In the genomic region with DNA sequence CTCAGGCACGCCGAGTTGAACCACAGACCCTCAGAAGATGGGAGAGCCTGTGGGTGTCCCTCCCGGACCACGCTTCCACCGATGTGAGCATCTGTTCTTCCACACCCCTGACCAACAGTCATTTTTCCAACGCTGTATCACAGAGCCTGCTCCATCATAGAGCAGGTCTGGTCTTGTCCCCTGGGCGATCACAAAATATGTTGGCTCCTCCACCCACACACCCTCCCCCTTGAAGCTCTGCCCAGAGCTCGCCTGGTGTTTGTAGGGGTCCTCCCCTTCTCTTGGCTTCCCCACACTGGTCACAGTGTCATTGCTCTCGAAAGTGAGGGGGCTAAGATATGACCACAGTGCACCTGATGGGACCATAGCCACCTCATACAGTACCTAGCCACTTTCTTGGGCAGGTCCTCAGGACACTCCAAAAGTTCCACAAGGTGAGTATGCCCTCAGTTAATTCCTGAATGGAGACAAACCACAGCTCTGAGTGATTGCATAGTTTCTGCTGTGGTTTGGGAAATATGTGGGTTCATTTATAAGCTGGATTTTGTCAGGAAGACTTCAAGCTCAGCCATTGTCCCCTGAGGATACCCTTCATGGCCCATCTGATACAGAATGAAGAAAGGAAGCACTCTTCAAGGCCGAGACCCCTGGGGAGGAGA, we compare ENCODE assay signal across 20 cellular contexts. TPM values are rescaled to one million over a fixed set of nuclear protein-coding genes. Genes with fewer than 3 reads are reported as not detected.
DNase-seq lines count a peak whose midpoint lies in the region; ATAC-seq, FAIRE-seq and TF ChIP-seq lines count a peak whose summit lies in the region.
"Had no signal": no experiment of that assay in that cellular context is flagged by ENCODE, and none has a peak within 500 bp of the region (broad histone marks: within the 10 kb centered on the region; RNA-seq: fewer than 3 reads in every experiment).

No MANE protein-coding gene starts in this region.

- no peaks in the 10 kb centered on the region for H3K79me1 ChIP-seq in H1 (ENCODE audit: low read depth, low read length)

- H3K23me2 ChIP-seq in H1 (ENCODE audit: low read depth, low read length), result no peaks in the 10 kb centered on the region

- H3K9ac ChIP-seq in H1 (replicated peaks in 1 of 4; ENCODE audit: extremely low read depth in 1 of 4, low read depth in 3 of 4, low read length in 3 of 4), result no peak overlapping the region

- no peak overlapping the region for H3K4me3 Mint-ChIP-seq in stimulated activated naive CD8-positive, alpha-beta T cell treated with anti-CD3 and anti-CD28 coated beads, Interleukin-15, amount 100 ng/mL, for 72 hours
- H3K4me3 Mint-ChIP-seq in nephron, result peak overlapping the region in 2 of 3 experiments; percentile 29 to 40
- no peak overlapping the region for H3K4me3 Mint-ChIP-seq in progenitor cell of endocrine pancreas (ENCODE audit: low read depth)
- H3K4me3 Mint-ChIP-seq: HFFc6 had no signal

- CTCF ChIA-PET in H1 (lab: Charles Lee; ENCODE audit: partially characterized antibody), result interaction anchor here (0.8 to 1.5 kb wide), 10 partner anchors 8 to 175 kb away, joined by 3 to 4 read pairs (median 3); no protein-coding TSS in a partner anchor

- peak; percentile 2 for ATAC-seq in stimulated activated naive CD8-positive, alpha-beta T cell treated with anti-CD3 and anti-CD28 coated beads, Interleukin-15, amount 100 ng/mL, for 72 hours
- no peak for ATAC-seq in stimulated activated naive CD8-positive, alpha-beta T cell treated with anti-CD3 and anti-CD28 coated beads, Interleukin-15, Interleukin-2, amounts not matched to agents 100 U/mL and 50 U/mL, for 24 hours
- no peak for ATAC-seq in HG02885 (IDR thresholded peaks at IDR 0.05; ENCODE audit: poor library complexity, unreplicated experiment)
- ATAC-seq: Panc1 had no signal

- no peak overlapping the region for H2AFZ ChIP-seq in H1 (ENCODE audit: low read length)

- WGBS in H1 (ENCODE audit: extremely low coverage in 1 of 2, insufficient coverage in 1 of 2, insufficient read length in 1 of 2, insufficient replicate concordance in 2 of 2, low coverage in 1 of 2, low lambda C conversion rate in 2 of 2, missing lambda C conversion rate in 1 of 2), 2 experiments, result 93% methylated on average over 10 of the region's 10 CpGs; no CpG with 5 or more reads in 1 of the 2 experiments
- WGBS in adrenal gland, 4 donors, result 86 to 91% (median 89%) methylated on average over 10 of the region's 10 CpGs

- no peak overlapping the region for H3K56ac ChIP-seq in H1 (replicated peaks; ENCODE audit: insufficient read length, low read depth, low read length)

- intact Hi-C loops in adrenal gland (cut with DNase I), result loop anchor here (5.0 to 10.0 kb wide), 4 partner anchors 65 to 138 kb away; no protein-coding TSS in a partner anchor

- H3K4me2 ChIP-seq in H1 (ENCODE audit: insufficient read depth in 1 of 2, low read depth in 2 of 2, low read length in 2 of 2), result no peak overlapping the region

- H2BK20ac ChIP-seq in H1 (ENCODE audit: low read length), result no peak overlapping the region

- H3K9me3 ChIP-seq in H1 (ENCODE audit: insufficient read depth in 2 of 2, low read depth in 1 of 2, low read length in 1 of 2), result no peaks in the 10 kb centered on the region
- H3K9me3 ChIP-seq in adrenal gland (replicated peaks in 1 of 3), result no peaks in the 10 kb centered on the region
- H3K9me3 ChIP-seq: SJCRH30 had no signal

- peaks cover 0 to 8% of the 10 kb centered on the region in 2 experiments; a peak in 2 of 4 replicates for H3K79me2 ChIP-seq in H1 (ENCODE audit: control insufficient read depth in 1 of 2, insufficient read depth in 2 of 2, low read length in 2 of 2)

- H3K18ac ChIP-seq in H1 (ENCODE audit: extremely low read depth, low read length), result no peak overlapping the region; the same call in 1 of the 2 replicates

- H3K23ac ChIP-seq in H1 (ENCODE audit: insufficient read length), result no peak overlapping the region

- no peak for TF ChIP-seq CTCF in H1 (IDR thresholded peaks at IDR 0.05; ENCODE audit: control extremely low read depth in 1 of 3, insufficient read depth in 1 of 3, low read depth in 1 of 3, low read length in 3 of 3)
- no peak for TF ChIP-seq CTCF in nephron (IDR thresholded peaks at IDR 0.05; ENCODE audit: unreplicated experiment in 3 of 3)
- TF ChIP-seq CTCF in adrenal gland (IDR thresholded peaks at IDR 0.05), result no peak
- no peak for TF ChIP-seq CTCF in progenitor cell of endocrine pancreas (IDR thresholded peaks at IDR 0.05; ENCODE audit: unreplicated experiment)

- no peak for FAIRE-seq in H1 (lab: Jason Lieb, UNC)
- FAIRE-seq: A204.1 had no signal

- H3K14ac ChIP-seq in H1 (ENCODE audit: insufficient read length), result no peak overlapping the region

- H3K4ac ChIP-seq in H1 (replicated peaks; ENCODE audit: insufficient read length, low read depth, low read length), result no peak overlapping the region

- peak overlapping the region; percentile 50; the same call in 1 of the 2 replicates for H2BK12ac ChIP-seq in H1 (ENCODE audit: low read depth, low read length)

- H4K8ac ChIP-seq in H1 (ENCODE audit: extremely low read depth, insufficient read depth, low read length), result no peak overlapping the region

- H3K36me3 ChIP-seq in H1 (ENCODE audit: control insufficient read depth in 2 of 4, insufficient read depth in 4 of 4, low read length in 3 of 4) (no peaks in the 10 kb centered on the region), adrenal gland (replicated peaks in 1 of 2) (no peaks in the 10 kb centered on the region)
- H3K36me3 ChIP-seq: SJCRH30 had no signal

- peaks cover 57% of the 10 kb centered on the region for H3K27me3 Mint-ChIP-seq in stimulated activated naive CD8-positive, alpha-beta T cell treated with anti-CD3 and anti-CD28 coated beads, Interleukin-15, amount 100 ng/mL, for 72 hours
- H3K27me3 Mint-ChIP-seq in nephron (ENCODE audit: low read depth) (peaks cover 8% of the 10 kb centered on the region), progenitor cell of endocrine pancreas (peaks cover 32% of the 10 kb centered on the region)

- no peak overlapping the region for H4K5ac ChIP-seq in H1 (ENCODE audit: insufficient read length, low read depth, low read length)

- H3K27ac ChIP-seq in H1 (ENCODE audit: low read depth, low read length), result no peak overlapping the region
- no peak overlapping the region for H3K27ac ChIP-seq in adrenal gland
- H3K27ac ChIP-seq: SJCRH30 had no signal

- no peaks in the 10 kb centered on the region for H3K9me3 Mint-ChIP-seq in stimulated activated naive CD8-positive, alpha-beta T cell treated with anti-CD3 and anti-CD28 coated beads, Interleukin-15, amount 100 ng/mL, for 72 hours
- no peaks in the 10 kb centered on the region for H3K9me3 Mint-ChIP-seq in nephron
- H3K9me3 Mint-ChIP-seq in progenitor cell of endocrine pancreas (ENCODE audit: low read depth), result no peaks in the 10 kb centered on the region
- H3K9me3 Mint-ChIP-seq: HFFc6 had no signal

- H4K91ac ChIP-seq in H1 (replicated peaks; ENCODE audit: insufficient read length, low read length), result no peak overlapping the region

- no peak overlapping the region for H2BK120ac ChIP-seq in H1 (replicated peaks; ENCODE audit: low read depth, low read length)

- H2BK15ac ChIP-seq in H1 (ENCODE audit: low read length), result no peak overlapping the region

- POLR2A ChIA-PET in H1 (lab: Charles Lee; ENCODE audit: partially characterized antibody), result interaction anchor here (0.6 to 1.3 kb wide), 3 partner anchors 10 to 448 kb away, joined by 3 to 5 read pairs (median 3); no protein-coding TSS in a partner anchor

- TF ChIP-seq RAD21 in H1 (IDR thresholded peaks at IDR 0.05 in 1 of 2, conservative IDR thresholded peaks at IDR 0.05 in 1 of 2; ENCODE audit: low read depth in 2 of 2, low read length in 2 of 2), result no peak

- no peak for DNase-seq in stimulated activated naive CD8-positive, alpha-beta T cell treated with anti-CD3 and anti-CD28 coated beads, Interleukin-15, amount 100 ng/mL, for 72 hours
- no peak for DNase-seq in stimulated activated naive CD8-positive, alpha-beta T cell treated with anti-CD3 and anti-CD28 coated beads, Interleukin-15, Interleukin-2, amounts not matched to agents 100 U/mL and 50 U/mL, for 24 hours
- DNase-seq in H1 (ENCODE audit: low read depth in 1 of 2, low spot score in 2 of 2) (no peak), A172 (ENCODE audit: low spot score) (no peak), adrenal gland (no peak), progenitor cell of endocrine pancreas (ENCODE audit: low spot score, unreplicated experiment) (no peak)
- DNase-seq: DMS79 treated with DMSO at 0.1 percent for 48 hours; HFFc6; KBM-7; NCI-H1105 treated with DMSO at 0.1 percent for 48 hours; NCI-H2029 treated with DMSO at 0.1 percent for 48 hours; NCI-H226; NCI-H524; NCI-H774; NK-92 treated with Interleukin-12 subunit alpha and Interleukin-12 subunit beta, amount 100 ng/mL, for 24 hours; SJCRH30 had no signal

- H4K20me1 ChIP-seq in H1 (replicated peaks in 1 of 2; ENCODE audit: control insufficient read depth in 1 of 2, insufficient read depth in 2 of 2, low read length in 2 of 2), result no peaks in the 10 kb centered on the region

- TF ChIP-seq POLR2A in H1 (IDR thresholded peaks at IDR 0.05; ENCODE audit: control extremely low read depth in 1 of 2, low read depth in 2 of 2, low read length in 2 of 2) (no peak), adrenal gland (IDR thresholded peaks at IDR 0.05) (no peak)

- H3K27ac Mint-ChIP-seq in stimulated activated naive CD8-positive, alpha-beta T cell treated with anti-CD3 and anti-CD28 coated beads, Interleukin-15, amount 100 ng/mL, for 72 hours, result no peak overlapping the region
- H3K27ac Mint-ChIP-seq in nephron (peak overlapping the region in 1 of 3 experiments; percentile 6), progenitor cell of endocrine pancreas (no peak overlapping the region)
- H3K27ac Mint-ChIP-seq: HFFc6 had no signal

- peak overlapping the region; percentile 75; the same call in 1 of the 2 replicates for H2AK5ac ChIP-seq in H1 (ENCODE audit: low read depth, low read length)

- no peaks in the 10 kb centered on the region for H3K36me3 Mint-ChIP-seq in nephron (ENCODE audit: low read depth)
- no peaks in the 10 kb centered on the region for H3K36me3 Mint-ChIP-seq in progenitor cell of endocrine pancreas (ENCODE audit: insufficient read depth)

- H3K4me1 ChIP-seq in H1 (replicated peaks in 1 of 4; ENCODE audit: control insufficient read depth in 3 of 4, insufficient read depth in 4 of 4, low read length in 3 of 4) (peaks cover 2 to 6% (median 5%) of the 10 kb centered on the region in 4 experiments), adrenal gland (replicated peaks in 1 of 2) (peaks cover 7 to 10% of the 10 kb centered on the region in 2 donors)

- H3K4me1 Mint-ChIP-seq in stimulated activated naive CD8-positive, alpha-beta T cell treated with anti-CD3 and anti-CD28 coated beads, Interleukin-15, amount 100 ng/mL, for 72 hours, result peaks cover 7% of the 10 kb centered on the region
- peaks cover 13% of the 10 kb centered on the region for H3K4me1 Mint-ChIP-seq in nephron
- H3K4me1 Mint-ChIP-seq in progenitor cell of endocrine pancreas (ENCODE audit: low read depth), result peaks cover 2% of the 10 kb centered on the region

- no peak for TF ChIP-seq EP300 in H1 (IDR thresholded peaks at IDR 0.05; ENCODE audit: borderline replicate concordance in 1 of 2, low read depth in 2 of 2, low read length in 2 of 2)

- H2BK5ac ChIP-seq in H1 (ENCODE audit: low read depth, low read length), result no peak overlapping the region

- no peak overlapping the region for H3K4me3 ChIP-seq in H1 (ENCODE audit: extremely low read depth in 1 of 4, insufficient read depth in 2 of 4, low read depth in 3 of 4, low read length in 4 of 4)
- H3K4me3 ChIP-seq in adrenal gland, result no peak overlapping the region
- H3K4me3 ChIP-seq: SJCRH30 had no signal

- H3K27me3 ChIP-seq in H1 (replicated peaks in 1 of 4; ENCODE audit: control insufficient read depth in 3 of 4, extremely low read depth in 1 of 4, insufficient read depth in 3 of 4, low read length in 3 of 4) (peaks cover 0 to 7% (median 1%) of the 10 kb centered on the region in 4 experiments; a peak in 2 of 7 replicates), adrenal gland (no peaks in the 10 kb centered on the region)

RNA-seq across cellular contexts. Expression of gene ZNF618, which starts 3.5 kb away (rescaled TPM):
- total RNA-seq in H1 (2021; fragmentation: NEBNext Ultra II Directional; extraction: Animal tissue kit (Norgen Biotek cat#: 25700)), result 28.5 and 31.4 TPM in 2 replicates
- polyA plus RNA-seq in H1 (2011; rRNA removed), result 9.6 and 11.2 TPM in 2 replicates
- 7.3 TPM for polyA plus RNA-seq in H1 (2011; cell fraction: cytosol; rRNA removed)
- polyA plus RNA-seq in H1 (2011; cell fraction: nucleus; rRNA removed), result 27.9 TPM
- polyA plus RNA-seq in H1 (2012, experiment 1 of 2), result 12.4 to 15.7 TPM (median 14.4 TPM) in 4 replicates
- polyA plus RNA-seq in H1 (2012, experiment 2 of 2), result 5.8 TPM
- polyA plus RNA-seq in H1 (2013, experiment 1 of 2), result 17.0 TPM
- 16.1 TPM for polyA plus RNA-seq in H1 (2013, experiment 2 of 2)
- 15.2 and 17.9 TPM in 2 replicates for polyA minus RNA-seq in H1 (2011; rRNA and poly(A)+ RNA removed)
- polyA minus RNA-seq in H1 (2011; cell fraction: cytosol; rRNA and poly(A)+ RNA removed), result 10.3 TPM
- polyA minus RNA-seq in H1 (2011; cell fraction: nucleus; rRNA and poly(A)+ RNA removed), result 21.1 TPM
- 3.3 and 3.4 TPM in 2 replicates for total RNA-seq in A172 (2014; rRNA removed; shearing (Covaris generic))
- total RNA-seq in adrenal gland, result 10 to 100 TPM in 6 of 8 donors, 1 to 10 TPM in 2; 6.6 to 21.3 (median 12.1) TPM
- polyA plus RNA-seq in adrenal gland, result 1 to 10 TPM; 4.5 to 8.0 (median 5.5) TPM
- total RNA-seq in progenitor cell of endocrine pancreas, result 75.3 and 85.8 TPM in 2 replicates

Comparison
In these comparisons a context has a peak if more than half of its experiments do, and no peak if none do; other contexts are left out.
1. H3K4me3 Mint-ChIP-seq: peak in nephron (2 of 3); none in stimulated activated naive CD8-positive, alpha-beta T cell treated with anti-CD3 and anti-CD28 coated beads, Interleukin-15, amount 100 ng/mL, for 72 hours (0 of 2) and progenitor cell of endocrine pancreas (single experiment).